Comparison of ENCODE assay signal across 34 cellular contexts in genomic region chr13:27654059-27654458, GRCh38.
"Had no signal": no experiment of that assay in that cellular context is flagged by ENCODE, and none has a peak within 500 bp of the region (broad histone marks: within the 10 kb centered on the region; RNA-seq: fewer than 3 reads in every experiment).

No MANE protein-coding gene starts in this region.

- H3K27ac ChIP-seq: KMS-11 had no signal

- H3K4me3 ChIP-seq: MG63 had no signal

- DNase-seq: Karpas-422, Kasumi-1, KG1, MG63, MM.1S, MV-4-11, NCI-H1048, NCI-H1092, NCI-H1092 treated with DMSO at 0.1 percent for 48 hours, NCI-H1105, NCI-H1105 treated with DMSO at 0.1 percent for 48 hours, NCI-H1417, NCI-H1417 treated with DMSO at 0.1 percent for 48 hours, NCI-H1436, NCI-H1436 treated with DMSO at 0.1 percent for 48 hours, NCI-H146, NCI-H1694, NCI-H1694 treated with DMSO at 0.1 percent for 48 hours, NCI-H187, NCI-H187 treated with DMSO at 0.1 percent for 48 hours, NCI-H1930, NCI-H2029, NCI-H2029 treated with DMSO at 0.1 percent for 48 hours, NCI-H2081, NCI-H2081 treated with DMSO at 0.1 percent for 48 hours, NCI-H2107, NCI-H2171, NCI-H2171 treated with DMSO at 0.1 percent for 48 hours, NCI-H2227 treated with DMSO at 0.1 percent for 48 hours, NCI-H226, NCI-H345, NCI-H446 treated with DMSO at 0.1 percent for 48 hours, NCI-H510A had no signal

- H3K27me3 ChIP-seq: MG63 had no signal
